In genomic region chr1:10490271-10490970, GRCh38 we compare ENCODE assay signal across 33 cellular contexts. TPM values are rescaled to one million over a fixed set of nuclear protein-coding genes. Genes with fewer than 3 reads are reported as not detected.
DNase-seq lines count a peak whose midpoint lies in the region; ATAC-seq, FAIRE-seq and TF ChIP-seq lines count a peak whose summit lies in the region.
"Had no signal": no experiment of that assay in that cellular context is flagged by ENCODE, and none has a peak within 500 bp of the region (broad histone marks: within the 10 kb centered on the region; RNA-seq: fewer than 3 reads in every experiment).

No MANE protein-coding gene starts in this region.

- H4K91ac ChIP-seq in neuronal stem cell (ENCODE audit: low read depth, low read length, poor library complexity) = no peak overlapping the region

- H2BK5ac ChIP-seq in neuronal stem cell (ENCODE audit: low read length) = no peak overlapping the region

- H3K9ac ChIP-seq in HUES48 (ENCODE audit: low read depth, low read length) (no peak overlapping the region), neuronal stem cell (ENCODE audit: low read depth, low read length, poor library complexity) (no peak overlapping the region)

- H3K23ac ChIP-seq in neuronal stem cell (ENCODE audit: low read depth, low read length, poor library complexity) = no peak overlapping the region

- no peaks in the 10 kb centered on the region for H3K36me3 Mint-ChIP-seq in glutamatergic neuron (ENCODE audit: unreplicated experiment)
- H3K36me3 Mint-ChIP-seq in activated CD8-positive, alpha-beta T cell treated with anti-CD3 and anti-CD28 coated beads for 36 hours (ENCODE audit: low read depth) = peaks cover 7% of the 10 kb centered on the region

- peaks cover 3% of the 10 kb centered on the region for H3K9me3 Mint-ChIP-seq in glutamatergic neuron (ENCODE audit: unreplicated experiment)
- H3K9me3 Mint-ChIP-seq in activated CD8-positive, alpha-beta T cell treated with anti-CD3 and anti-CD28 coated beads for 36 hours = peaks cover 2% of the 10 kb centered on the region
- H3K9me3 Mint-ChIP-seq: activated naive CD8-positive, alpha-beta T cell treated with anti-CD3 and anti-CD28 coated beads, Interleukin-2, amount 10 ng/mL, durations not matched to agents 7 days and 5 days; neural crest cell had no signal

- H3K4ac ChIP-seq in neuronal stem cell (ENCODE audit: low read length) = no peak overlapping the region

- H3K18ac ChIP-seq in neuronal stem cell (ENCODE audit: low read length) = no peak overlapping the region

- H2BK12ac ChIP-seq in neuronal stem cell (ENCODE audit: low read length) = no peak overlapping the region

- intact Hi-C loops in activated CD8-positive, alpha-beta T cell treated with anti-CD3 and anti-CD28 coated beads for 36 hours (cut with micrococcal nuclease) = loop anchor here (10.0 kb wide), 1 partner anchor 56 kb away; the partner anchor contains the start of gene CENPS

- H3K27ac Mint-ChIP-seq in glutamatergic neuron (ENCODE audit: unreplicated experiment) = no peak overlapping the region
- no peak overlapping the region for H3K27ac Mint-ChIP-seq in activated CD8-positive, alpha-beta T cell treated with anti-CD3 and anti-CD28 coated beads for 36 hours
- H3K27ac Mint-ChIP-seq: activated CD4-positive, alpha-beta T cell treated with anti-CD3 and anti-CD28 coated beads for 36 hours; activated naive CD8-positive, alpha-beta T cell treated with anti-CD3 and anti-CD28 coated beads, Interleukin-2, amount 10 ng/mL, durations not matched to agents 7 days and 5 days; progenitor cell of endocrine pancreas had no signal

- H4K8ac ChIP-seq in neuronal stem cell (ENCODE audit: low read depth, low read length) = no peak overlapping the region

- H3K4me2 ChIP-seq in neuronal stem cell (ENCODE audit: insufficient read depth, low read length, poor library complexity, severe bottlenecking) = peak overlapping the region; percentile 22

- H2AFZ ChIP-seq in neuronal stem cell (ENCODE audit: low read length) = peak overlapping the region; percentile 51

- POLR2A ChIA-PET in activated CD8-positive, alpha-beta T cell treated with anti-CD3 and anti-CD28 coated beads for 36 hours (lab: Charles Lee) = interaction anchor here (1.1 kb wide), 1 partner anchor 13 kb away, joined by 3 read pairs; no protein-coding TSS in a partner anchor

- H2AK5ac ChIP-seq in neuronal stem cell (ENCODE audit: low read depth, low read length) = no peak overlapping the region

- no peak for ATAC-seq in activated CD8-positive, alpha-beta T cell treated with anti-CD3 and anti-CD28 coated beads for 36 hours
- ATAC-seq in HG03457 (IDR thresholded peaks at IDR 0.05; ENCODE audit: unreplicated experiment) = no peak
- ATAC-seq: HCT116, sciatic nerve had no signal

- H3K4me1 ChIP-seq in HUES48 (ENCODE audit: control insufficient read depth, insufficient read depth, low read length) (peaks cover 13% of the 10 kb centered on the region), neuronal stem cell (ENCODE audit: control insufficient read depth in 2 of 2, insufficient read depth in 1 of 2, low read depth in 1 of 2, low read length in 2 of 2) (peaks cover 22 to 25% of the 10 kb centered on the region in 2 donors)

- H3K4me3 ChIP-seq in HUES48 (ENCODE audit: low read depth, low read length) = no peak overlapping the region
- no peak overlapping the region for H3K4me3 ChIP-seq in neuronal stem cell (ENCODE audit: low read length in 2 of 2)
- H3K4me3 ChIP-seq in WERI-Rb-1 (ENCODE audit: low read depth, low read length) = no peak overlapping the region
- H3K4me3 ChIP-seq: Peyer's patch had no signal

- no peak overlapping the region for H2BK120ac ChIP-seq in neuronal stem cell (ENCODE audit: low read depth, low read length)

- TF ChIP-seq CTCF in glutamatergic neuron (IDR thresholded peaks at IDR 0.05; ENCODE audit: partially characterized antibody, unreplicated experiment) = no peak
- no peak for TF ChIP-seq CTCF in activated CD8-positive, alpha-beta T cell treated with anti-CD3 and anti-CD28 coated beads for 36 hours (IDR thresholded peaks at IDR 0.05)
- TF ChIP-seq CTCF in WERI-Rb-1 (IDR thresholded peaks at IDR 0.05; ENCODE audit: low read depth, low read length) = no peak

- H3K27me3 ChIP-seq in HUES48 (ENCODE audit: control insufficient read depth, insufficient read depth, low read length) = no peaks in the 10 kb centered on the region
- H3K27me3 ChIP-seq in neuronal stem cell (ENCODE audit: control insufficient read depth in 3 of 3, insufficient read depth in 3 of 3, low read depth in 1 of 3, low read length in 3 of 3) = no peaks in the 10 kb centered on the region
- H3K27me3 ChIP-seq in WERI-Rb-1 (ENCODE audit: insufficient read depth, low read depth, severe bottlenecking) = no peaks in the 10 kb centered on the region
- H3K27me3 ChIP-seq: Peyer's patch had no signal

- H3K14ac ChIP-seq in neuronal stem cell (ENCODE audit: low read length) = no peak overlapping the region

- DNase-seq in RCC 7860 (ENCODE audit: low spot score) (no peak), foreskin melanocyte (peak; percentile 25), neuronal stem cell (ENCODE audit: low spot score) (peak; percentile 58), glutamatergic neuron (no peak), WERI-Rb-1 (no peak)
- no peak for DNase-seq in activated CD8-positive, alpha-beta T cell treated with anti-CD3 and anti-CD28 coated beads for 36 hours
- DNase-seq: activated CD8-positive, alpha-beta memory T cell treated with anti-CD3 and anti-CD28 coated beads for 24 hours; activated effector memory CD4-positive, alpha-beta T cell treated with Interleukin-2 at 50 U/mL for 16 hours; activated naive CD8-positive, alpha-beta T cell treated with anti-CD3 and anti-CD28 coated beads, Interleukin-2, amount 10 ng/mL, durations not matched to agents 7 days and 5 days; C1 segment of cervical spinal cord; GF-D8; Kasumi-1; mammary epithelial cell; NCI-H1436 treated with DMSO at 0.1 percent for 48 hours; NCI-H2171 treated with DMSO at 0.1 percent for 48 hours; NCI-H526; Peyer's patch; SIG-M5; stimulated activated CD4-positive, alpha-beta T cell treated with anti-CD3 and anti-CD28 coated beads, Interleukin-12 subunit alpha, Interleukin-12 subunit beta, amount 100 ng/mL, for 4 hours; stimulated activated CD4-positive, alpha-beta T cell treated with anti-CD3 and anti-CD28 coated beads, Interleukin-4, amount 100 ng/mL, for 1 hour; SW 1271 had no signal

- H3K4me3 Mint-ChIP-seq in glutamatergic neuron (ENCODE audit: unreplicated experiment) = no peak overlapping the region
- no peak overlapping the region for H3K4me3 Mint-ChIP-seq in activated CD8-positive, alpha-beta T cell treated with anti-CD3 and anti-CD28 coated beads for 36 hours
- H3K4me3 Mint-ChIP-seq: activated CD4-positive, alpha-beta T cell treated with anti-CD3 and anti-CD28 coated beads for 36 hours; activated naive CD8-positive, alpha-beta T cell treated with anti-CD3 and anti-CD28 coated beads, Interleukin-2, amount 10 ng/mL, durations not matched to agents 7 days and 5 days; neural crest cell had no signal

- H3K27me3 Mint-ChIP-seq in glutamatergic neuron (ENCODE audit: unreplicated experiment) = peaks cover 2% of the 10 kb centered on the region
- H3K27me3 Mint-ChIP-seq in activated CD8-positive, alpha-beta T cell treated with anti-CD3 and anti-CD28 coated beads for 36 hours = no peaks in the 10 kb centered on the region
- H3K27me3 Mint-ChIP-seq: activated CD4-positive, alpha-beta T cell treated with anti-CD3 and anti-CD28 coated beads for 36 hours; activated naive CD8-positive, alpha-beta T cell treated with anti-CD3 and anti-CD28 coated beads, Interleukin-2, amount 10 ng/mL, durations not matched to agents 7 days and 5 days; progenitor cell of endocrine pancreas had no signal

- no peaks in the 10 kb centered on the region for H3K9me3 ChIP-seq in HUES48 (ENCODE audit: control insufficient read depth, insufficient read depth, low read length)
- H3K9me3 ChIP-seq in neuronal stem cell (replicated peaks in 1 of 2; ENCODE audit: control insufficient read depth in 2 of 2, insufficient read depth in 1 of 2, low read depth in 1 of 2, low read length in 2 of 2) = peaks cover 0 to under 1% of the 10 kb centered on the region in 2 donors
- no peaks in the 10 kb centered on the region for H3K9me3 ChIP-seq in WERI-Rb-1 (ENCODE audit: severe bottlenecking)
- H3K9me3 ChIP-seq: Peyer's patch had no signal

- H3K79me1 ChIP-seq in neuronal stem cell (ENCODE audit: low read depth, low read length) = peaks cover 3% of the 10 kb centered on the region

- no peak overlapping the region for H2BK15ac ChIP-seq in neuronal stem cell (ENCODE audit: low read length)

- H3K36me3 ChIP-seq in HUES48 (ENCODE audit: control insufficient read depth, insufficient read depth, low read length) (no peaks in the 10 kb centered on the region), neuronal stem cell (replicated peaks in 1 of 2; ENCODE audit: control insufficient read depth in 2 of 2, insufficient read depth in 2 of 2, low read length in 2 of 2) (no peaks in the 10 kb centered on the region), WERI-Rb-1 (no peaks in the 10 kb centered on the region)

- peak overlapping the region; percentile 81 for H3K27ac ChIP-seq in HUES48 (ENCODE audit: low read depth, low read length)
- peak overlapping the region; percentile 81 for H3K27ac ChIP-seq in neuronal stem cell (replicated peaks; ENCODE audit: low read length)
- H3K27ac ChIP-seq in WERI-Rb-1 = no peak overlapping the region

- H3K4me1 Mint-ChIP-seq in glutamatergic neuron (ENCODE audit: low read depth, unreplicated experiment) = peaks cover 31% of the 10 kb centered on the region
- peaks cover 25% of the 10 kb centered on the region for H3K4me1 Mint-ChIP-seq in activated CD8-positive, alpha-beta T cell treated with anti-CD3 and anti-CD28 coated beads for 36 hours (ENCODE audit: low read depth)

- WGBS in neuronal stem cell (ENCODE audit: extremely low coverage in 2 of 2, insufficient read length in 2 of 2, insufficient replicate concordance in 1 of 2), 2 donors = no CpG with 5 or more reads among the region's 12 CpGs

- FAIRE-seq in RCC 7860 (lab: Jason Lieb, UNC) = peak; percentile 35
- FAIRE-seq: endothelial cell of umbilical vein, TTC549 had no signal

- CTCF ChIA-PET in activated CD8-positive, alpha-beta T cell treated with anti-CD3 and anti-CD28 coated beads for 36 hours (lab: Charles Lee) = interaction anchor here (1.1 to 11.4 kb wide), 3 partner anchors 18 to 62 kb away, joined by 3 to 202 read pairs (median 100); partner anchors contain the start of gene CENPS

RNA-seq across cellular contexts. Expression of gene PEX14, which starts 15.7 kb away (rescaled TPM):
- 24.5 TPM for polyA plus RNA-seq in neuronal stem cell (2013, experiment 1 of 2)
- polyA plus RNA-seq in neuronal stem cell (2013, experiment 2 of 2) = 24.4 TPM
- 25.8 TPM for total RNA-seq in glutamatergic neuron (ENCODE audit: unreplicated experiment)
- 10 to 100 TPM; 18.0 to 18.5 TPM for total RNA-seq in activated CD8-positive, alpha-beta T cell treated with anti-CD3 and anti-CD28 coated beads for 36 hours

RNA-seq across cellular contexts. Expression of gene DFFA, which starts 18.1 kb away (rescaled TPM):
- polyA plus RNA-seq in neuronal stem cell (2013, experiment 1 of 2) = 40.1 TPM
- polyA plus RNA-seq in neuronal stem cell (2013, experiment 2 of 2) = 41.7 TPM
- 38.0 TPM for total RNA-seq in glutamatergic neuron (ENCODE audit: unreplicated experiment)
- 10 to 100 TPM; 76.7 to 81.8 TPM for total RNA-seq in activated CD8-positive, alpha-beta T cell treated with anti-CD3 and anti-CD28 coated beads for 36 hours

RNA-seq across cellular contexts. Expression of gene CORT, which starts 40.6 kb away (rescaled TPM):
- 2.8 TPM for polyA plus RNA-seq in neuronal stem cell (2013, experiment 1 of 2)
- 2.8 TPM for polyA plus RNA-seq in neuronal stem cell (2013, experiment 2 of 2)
- 0.59 TPM for total RNA-seq in glutamatergic neuron (ENCODE audit: unreplicated experiment)
- under 1 TPM in 1 of 2 experiments, not detected in 1; 0.34 TPM for total RNA-seq in activated CD8-positive, alpha-beta T cell treated with anti-CD3 and anti-CD28 coated beads for 36 hours
- total RNA-seq: endothelial cell of umbilical vein, glomerular endothelial cell, kidney epithelial cell had no signal
- polyA plus RNA-seq: AG04450 had no signal

Comparison
In these comparisons a context has a peak if more than half of its experiments do, and no peak if none do; other contexts are left out.
1. DNase-seq: peak in foreskin melanocyte (single experiment) and neuronal stem cell (single experiment); none in RCC 7860 (single experiment), glutamatergic neuron (single experiment), activated CD8-positive, alpha-beta T cell treated with anti-CD3 and anti-CD28 coated beads for 36 hours (single experiment) and WERI-Rb-1 (single experiment).